ENCODE assay signal across 2 cellular contexts in the genomic region with DNA sequence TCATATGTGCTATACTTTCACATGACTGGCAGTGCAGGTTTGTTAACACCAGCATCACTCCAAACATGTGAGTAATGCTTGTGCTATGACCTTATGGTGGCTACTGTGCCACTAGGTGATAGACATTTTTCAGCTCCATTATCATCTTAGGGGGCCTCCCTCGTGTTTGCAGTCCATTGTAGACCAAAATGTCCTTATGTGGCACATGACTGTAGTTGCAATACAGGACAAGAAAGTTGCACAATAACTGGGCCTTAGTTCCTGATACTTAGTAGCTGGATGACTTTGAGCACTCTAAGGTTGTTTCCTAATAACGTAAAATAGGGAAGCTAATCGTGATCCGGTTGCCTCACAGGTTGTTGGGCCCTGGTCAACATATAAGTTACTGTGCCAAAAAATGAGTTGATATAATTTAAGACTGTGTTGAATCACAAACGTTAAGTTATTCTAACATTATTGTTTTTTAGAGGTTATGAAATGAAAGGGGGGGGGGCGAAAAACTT.
A peak's percentile ranks its signal among the peaks of the same experiment; 100 is the strongest.
TF ChIP-seq lines count a peak whose summit lies in the region.

No MANE protein-coding gene starts in this region.

TF ChIP-seq in HEK293, 187 proteins besides CTCF, POLR2A, EP300 and RAD21 (continues in another document):
- TF ChIP-seq, protein P1, sequence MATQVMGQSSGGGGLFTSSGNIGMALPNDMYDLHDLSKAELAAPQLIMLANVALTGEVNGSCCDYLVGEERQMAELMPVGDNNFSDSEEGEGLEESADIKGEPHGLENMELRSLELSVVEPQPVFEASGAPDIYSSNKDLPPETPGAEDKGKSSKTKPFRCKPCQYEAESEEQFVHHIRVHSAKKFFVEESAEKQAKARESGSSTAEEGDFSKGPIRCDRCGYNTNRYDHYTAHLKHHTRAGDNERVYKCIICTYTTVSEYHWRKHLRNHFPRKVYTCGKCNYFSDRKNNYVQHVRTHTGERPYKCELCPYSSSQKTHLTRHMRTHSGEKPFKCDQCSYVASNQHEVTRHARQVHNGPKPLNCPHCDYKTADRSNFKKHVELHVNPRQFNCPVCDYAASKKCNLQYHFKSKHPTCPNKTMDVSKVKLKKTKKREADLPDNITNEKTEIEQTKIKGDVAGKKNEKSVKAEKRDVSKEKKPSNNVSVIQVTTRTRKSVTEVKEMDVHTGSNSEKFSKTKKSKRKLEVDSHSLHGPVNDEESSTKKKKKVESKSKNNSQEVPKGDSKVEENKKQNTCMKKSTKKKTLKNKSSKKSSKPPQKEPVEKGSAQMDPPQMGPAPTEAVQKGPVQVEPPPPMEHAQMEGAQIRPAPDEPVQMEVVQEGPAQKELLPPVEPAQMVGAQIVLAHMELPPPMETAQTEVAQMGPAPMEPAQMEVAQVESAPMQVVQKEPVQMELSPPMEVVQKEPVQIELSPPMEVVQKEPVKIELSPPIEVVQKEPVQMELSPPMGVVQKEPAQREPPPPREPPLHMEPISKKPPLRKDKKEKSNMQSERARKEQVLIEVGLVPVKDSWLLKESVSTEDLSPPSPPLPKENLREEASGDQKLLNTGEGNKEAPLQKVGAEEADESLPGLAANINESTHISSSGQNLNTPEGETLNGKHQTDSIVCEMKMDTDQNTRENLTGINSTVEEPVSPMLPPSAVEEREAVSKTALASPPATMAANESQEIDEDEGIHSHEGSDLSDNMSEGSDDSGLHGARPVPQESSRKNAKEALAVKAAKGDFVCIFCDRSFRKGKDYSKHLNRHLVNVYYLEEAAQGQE (tag by site-specific recombination; IDR thresholded peaks at IDR 0.05): no peak
- peak; percentile 28; the same call in 1 of the 2 replicates for TF ChIP-seq SCRT2 (tag by site-specific recombination; IDR thresholded peaks at IDR 0.05)
- no peak for TF ChIP-seq HOXA7 (CRISPR knock-in tag; IDR thresholded peaks at IDR 0.05; ENCODE audit: borderline replicate concordance)
- no peak for TF ChIP-seq ZNF48 (tag by site-specific recombination; IDR thresholded peaks at IDR 0.05)
- no peak; the same call in 1 of the 2 replicates for TF ChIP-seq SP7 (tag by site-specific recombination; IDR thresholded peaks at IDR 0.05)
- TF ChIP-seq ZNF600 (tag by site-specific recombination; IDR thresholded peaks at IDR 0.05): 0 out of 2 replicates have a peak, but pooled peaks have one; percentile 15
- no peak for TF ChIP-seq ZNF169 (tag by site-specific recombination; IDR thresholded peaks at IDR 0.05)
- TF ChIP-seq ZNF24 (tag by site-specific recombination; IDR thresholded peaks at IDR 0.05): 0 out of 2 replicates have a peak, but pooled peaks have one; percentile 10
- TF ChIP-seq, protein P2, sequence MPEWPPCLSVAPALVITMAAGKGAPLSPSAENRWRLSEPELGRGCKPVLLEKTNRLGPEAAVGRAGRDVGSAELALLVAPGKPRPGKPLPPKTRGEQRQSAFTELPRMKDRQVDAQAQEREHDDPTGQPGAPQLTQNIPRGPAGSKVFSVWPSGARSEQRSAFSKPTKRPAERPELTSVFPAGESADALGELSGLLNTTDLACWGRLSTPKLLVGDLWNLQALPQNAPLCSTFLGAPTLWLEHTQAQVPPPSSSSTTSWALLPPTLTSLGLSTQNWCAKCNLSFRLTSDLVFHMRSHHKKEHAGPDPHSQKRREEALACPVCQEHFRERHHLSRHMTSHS (tag by site-specific recombination; IDR thresholded peaks at IDR 0.05): no peak
- TF ChIP-seq OSR2 (tag by site-specific recombination; IDR thresholded peaks at IDR 0.05): peak; percentile 64
- TF ChIP-seq ZNF404 (tag by site-specific recombination; IDR thresholded peaks at IDR 0.05): no peak
- TF ChIP-seq ZNF426 (tag by site-specific recombination; IDR thresholded peaks at IDR 0.05): no peak
- TF ChIP-seq, protein P3, sequence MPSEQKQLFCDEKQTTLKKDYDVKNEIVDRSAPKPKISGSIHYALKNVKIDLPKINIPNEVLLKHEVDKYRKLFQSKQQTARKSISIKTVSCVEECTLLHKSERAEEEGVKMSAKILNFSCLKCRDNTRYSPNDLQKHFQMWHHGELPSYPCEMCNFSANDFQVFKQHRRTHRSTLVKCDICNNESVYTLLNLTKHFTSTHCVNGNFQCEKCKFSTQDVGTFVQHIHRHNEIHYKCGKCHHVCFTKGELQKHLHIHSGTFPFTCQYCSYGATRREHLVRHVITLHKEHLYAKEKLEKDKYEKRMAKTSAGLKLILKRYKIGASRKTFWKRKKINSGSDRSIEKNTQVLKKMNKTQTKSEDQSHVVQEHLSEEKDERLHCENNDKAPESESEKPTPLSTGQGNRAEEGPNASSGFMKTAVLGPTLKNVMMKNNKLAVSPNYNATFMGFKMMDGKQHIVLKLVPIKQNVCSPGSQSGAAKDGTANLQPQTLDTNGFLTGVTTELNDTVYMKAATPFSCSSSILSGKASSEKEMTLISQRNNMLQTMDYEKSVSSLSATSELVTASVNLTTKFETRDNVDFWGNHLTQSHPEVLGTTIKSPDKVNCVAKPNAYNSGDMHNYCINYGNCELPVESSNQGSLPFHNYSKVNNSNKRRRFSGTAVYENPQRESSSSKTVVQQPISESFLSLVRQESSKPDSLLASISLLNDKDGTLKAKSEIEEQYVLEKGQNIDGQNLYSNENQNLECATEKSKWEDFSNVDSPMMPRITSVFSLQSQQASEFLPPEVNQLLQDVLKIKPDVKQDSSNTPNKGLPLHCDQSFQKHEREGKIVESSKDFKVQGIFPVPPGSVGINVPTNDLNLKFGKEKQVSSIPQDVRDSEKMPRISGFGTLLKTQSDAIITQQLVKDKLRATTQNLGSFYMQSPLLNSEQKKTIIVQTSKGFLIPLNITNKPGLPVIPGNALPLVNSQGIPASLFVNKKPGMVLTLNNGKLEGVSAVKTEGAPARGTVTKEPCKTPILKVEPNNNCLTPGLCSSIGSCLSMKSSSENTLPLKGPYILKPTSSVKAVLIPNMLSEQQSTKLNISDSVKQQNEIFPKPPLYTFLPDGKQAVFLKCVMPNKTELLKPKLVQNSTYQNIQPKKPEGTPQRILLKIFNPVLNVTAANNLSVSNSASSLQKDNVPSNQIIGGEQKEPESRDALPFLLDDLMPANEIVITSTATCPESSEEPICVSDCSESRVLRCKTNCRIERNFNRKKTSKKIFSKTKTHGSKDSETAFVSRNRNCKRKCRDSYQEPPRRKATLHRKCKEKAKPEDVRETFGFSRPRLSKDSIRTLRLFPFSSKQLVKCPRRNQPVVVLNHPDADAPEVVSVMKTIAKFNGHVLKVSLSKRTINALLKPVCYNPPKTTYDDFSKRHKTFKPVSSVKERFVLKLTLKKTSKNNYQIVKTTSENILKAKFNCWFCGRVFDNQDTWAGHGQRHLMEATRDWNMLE (tag by site-specific recombination; conservative IDR thresholded peaks at IDR 0.05; ENCODE audit: low read depth): 0 out of 2 replicates have a peak, but pooled peaks have one; percentile 37
- TF ChIP-seq ZNF335 (tag by site-specific recombination; conservative IDR thresholded peaks at IDR 0.05): no peak
- no peak for TF ChIP-seq ZNF837 (tag by site-specific recombination; IDR thresholded peaks at IDR 0.05)

TF ChIP-seq in H1, 55 proteins besides CTCF, POLR2A, EP300 and RAD21 (continued from another document):
- TF ChIP-seq, protein P4, sequence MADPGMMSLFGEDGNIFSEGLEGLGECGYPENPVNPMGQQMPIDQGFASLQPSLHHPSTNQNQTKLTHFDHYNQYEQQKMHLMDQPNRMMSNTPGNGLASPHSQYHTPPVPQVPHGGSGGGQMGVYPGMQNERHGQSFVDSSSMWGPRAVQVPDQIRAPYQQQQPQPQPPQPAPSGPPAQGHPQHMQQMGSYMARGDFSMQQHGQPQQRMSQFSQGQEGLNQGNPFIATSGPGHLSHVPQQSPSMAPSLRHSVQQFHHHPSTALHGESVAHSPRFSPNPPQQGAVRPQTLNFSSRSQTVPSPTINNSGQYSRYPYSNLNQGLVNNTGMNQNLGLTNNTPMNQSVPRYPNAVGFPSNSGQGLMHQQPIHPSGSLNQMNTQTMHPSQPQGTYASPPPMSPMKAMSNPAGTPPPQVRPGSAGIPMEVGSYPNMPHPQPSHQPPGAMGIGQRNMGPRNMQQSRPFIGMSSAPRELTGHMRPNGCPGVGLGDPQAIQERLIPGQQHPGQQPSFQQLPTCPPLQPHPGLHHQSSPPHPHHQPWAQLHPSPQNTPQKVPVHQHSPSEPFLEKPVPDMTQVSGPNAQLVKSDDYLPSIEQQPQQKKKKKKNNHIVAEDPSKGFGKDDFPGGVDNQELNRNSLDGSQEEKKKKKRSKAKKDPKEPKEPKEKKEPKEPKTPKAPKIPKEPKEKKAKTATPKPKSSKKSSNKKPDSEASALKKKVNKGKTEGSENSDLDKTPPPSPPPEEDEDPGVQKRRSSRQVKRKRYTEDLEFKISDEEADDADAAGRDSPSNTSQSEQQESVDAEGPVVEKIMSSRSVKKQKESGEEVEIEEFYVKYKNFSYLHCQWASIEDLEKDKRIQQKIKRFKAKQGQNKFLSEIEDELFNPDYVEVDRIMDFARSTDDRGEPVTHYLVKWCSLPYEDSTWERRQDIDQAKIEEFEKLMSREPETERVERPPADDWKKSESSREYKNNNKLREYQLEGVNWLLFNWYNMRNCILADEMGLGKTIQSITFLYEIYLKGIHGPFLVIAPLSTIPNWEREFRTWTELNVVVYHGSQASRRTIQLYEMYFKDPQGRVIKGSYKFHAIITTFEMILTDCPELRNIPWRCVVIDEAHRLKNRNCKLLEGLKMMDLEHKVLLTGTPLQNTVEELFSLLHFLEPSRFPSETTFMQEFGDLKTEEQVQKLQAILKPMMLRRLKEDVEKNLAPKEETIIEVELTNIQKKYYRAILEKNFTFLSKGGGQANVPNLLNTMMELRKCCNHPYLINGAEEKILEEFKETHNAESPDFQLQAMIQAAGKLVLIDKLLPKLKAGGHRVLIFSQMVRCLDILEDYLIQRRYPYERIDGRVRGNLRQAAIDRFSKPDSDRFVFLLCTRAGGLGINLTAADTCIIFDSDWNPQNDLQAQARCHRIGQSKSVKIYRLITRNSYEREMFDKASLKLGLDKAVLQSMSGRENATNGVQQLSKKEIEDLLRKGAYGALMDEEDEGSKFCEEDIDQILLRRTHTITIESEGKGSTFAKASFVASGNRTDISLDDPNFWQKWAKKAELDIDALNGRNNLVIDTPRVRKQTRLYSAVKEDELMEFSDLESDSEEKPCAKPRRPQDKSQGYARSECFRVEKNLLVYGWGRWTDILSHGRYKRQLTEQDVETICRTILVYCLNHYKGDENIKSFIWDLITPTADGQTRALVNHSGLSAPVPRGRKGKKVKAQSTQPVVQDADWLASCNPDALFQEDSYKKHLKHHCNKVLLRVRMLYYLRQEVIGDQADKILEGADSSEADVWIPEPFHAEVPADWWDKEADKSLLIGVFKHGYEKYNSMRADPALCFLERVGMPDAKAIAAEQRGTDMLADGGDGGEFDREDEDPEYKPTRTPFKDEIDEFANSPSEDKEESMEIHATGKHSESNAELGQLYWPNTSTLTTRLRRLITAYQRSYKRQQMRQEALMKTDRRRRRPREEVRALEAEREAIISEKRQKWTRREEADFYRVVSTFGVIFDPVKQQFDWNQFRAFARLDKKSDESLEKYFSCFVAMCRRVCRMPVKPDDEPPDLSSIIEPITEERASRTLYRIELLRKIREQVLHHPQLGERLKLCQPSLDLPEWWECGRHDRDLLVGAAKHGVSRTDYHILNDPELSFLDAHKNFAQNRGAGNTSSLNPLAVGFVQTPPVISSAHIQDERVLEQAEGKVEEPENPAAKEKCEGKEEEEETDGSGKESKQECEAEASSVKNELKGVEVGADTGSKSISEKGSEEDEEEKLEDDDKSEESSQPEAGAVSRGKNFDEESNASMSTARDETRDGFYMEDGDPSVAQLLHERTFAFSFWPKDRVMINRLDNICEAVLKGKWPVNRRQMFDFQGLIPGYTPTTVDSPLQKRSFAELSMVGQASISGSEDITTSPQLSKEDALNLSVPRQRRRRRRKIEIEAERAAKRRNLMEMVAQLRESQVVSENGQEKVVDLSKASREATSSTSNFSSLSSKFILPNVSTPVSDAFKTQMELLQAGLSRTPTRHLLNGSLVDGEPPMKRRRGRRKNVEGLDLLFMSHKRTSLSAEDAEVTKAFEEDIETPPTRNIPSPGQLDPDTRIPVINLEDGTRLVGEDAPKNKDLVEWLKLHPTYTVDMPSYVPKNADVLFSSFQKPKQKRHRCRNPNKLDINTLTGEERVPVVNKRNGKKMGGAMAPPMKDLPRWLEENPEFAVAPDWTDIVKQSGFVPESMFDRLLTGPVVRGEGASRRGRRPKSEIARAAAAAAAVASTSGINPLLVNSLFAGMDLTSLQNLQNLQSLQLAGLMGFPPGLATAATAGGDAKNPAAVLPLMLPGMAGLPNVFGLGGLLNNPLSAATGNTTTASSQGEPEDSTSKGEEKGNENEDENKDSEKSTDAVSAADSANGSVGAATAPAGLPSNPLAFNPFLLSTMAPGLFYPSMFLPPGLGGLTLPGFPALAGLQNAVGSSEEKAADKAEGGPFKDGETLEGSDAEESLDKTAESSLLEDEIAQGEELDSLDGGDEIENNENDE (IDR thresholded peaks at IDR 0.05; ENCODE audit: insufficient replicate concordance, low read length): no peak
- TF ChIP-seq POLR2AphosphoS5 (IDR thresholded peaks at IDR 0.05; ENCODE audit: low read depth, low read length) (no peak), CBX8 (IDR thresholded peaks at IDR 0.05; ENCODE audit: borderline replicate concordance, low read depth, low read length) (no peak), SIRT6 (IDR thresholded peaks at IDR 0.05; ENCODE audit: low read length) (no peak), BRCA1 (IDR thresholded peaks at IDR 0.05; ENCODE audit: low read depth, low read length) (no peak)
- TF ChIP-seq, protein P5, sequence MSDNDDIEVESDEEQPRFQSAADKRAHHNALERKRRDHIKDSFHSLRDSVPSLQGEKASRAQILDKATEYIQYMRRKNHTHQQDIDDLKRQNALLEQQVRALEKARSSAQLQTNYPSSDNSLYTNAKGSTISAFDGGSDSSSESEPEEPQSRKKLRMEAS (IDR thresholded peaks at IDR 0.05): no peak
